11 cellular contexts compared by ENCODE assay signal in genomic region chr22:38271101-38271500, GRCh38. TPM values are rescaled to one million over a fixed set of nuclear protein-coding genes. Genes with fewer than 3 reads are reported as not detected.
A peak's percentile ranks its signal among the peaks of the same experiment; 100 is the strongest.
DNase-seq lines count a peak whose midpoint lies in the region; ATAC-seq, FAIRE-seq and TF ChIP-seq lines count a peak whose summit lies in the region.
"Had no signal": no experiment of that assay in that cellular context is flagged by ENCODE, and none has a peak within 500 bp of the region (broad histone marks: within the 10 kb centered on the region; RNA-seq: fewer than 3 reads in every experiment).

No MANE protein-coding gene starts in this region.

- TF ChIP-seq POLR2A in HepG2 (IDR thresholded peaks at IDR 0.05; ENCODE audit: insufficient read depth in 1 of 2, low read depth in 2 of 2, low read length in 2 of 2) (no peak), right lobe of liver (IDR thresholded peaks at IDR 0.05) (no peak), breast epithelium (IDR thresholded peaks at IDR 0.05) (no peak)

- no peak overlapping the region for H3K9ac ChIP-seq in HepG2 (ENCODE audit: insufficient read depth, low read depth, low read length)

- H3K4me3 Mint-ChIP-seq in naive B cell: peak overlapping the region in 6 of 8 donors; percentile 36 to 95 (median 90)

- WGBS in HepG2 (ENCODE audit: low lambda C conversion rate): 88% methylated on average over 5 of the region's 7 CpGs
- 48% methylated on average over 5 of the region's 7 CpGs for WGBS in right lobe of liver (ENCODE audit: insufficient coverage, low coverage, low lambda C conversion rate, missing lambda C conversion rate)

- in situ Hi-C loops in HepG2 (cut with HindIII; ENCODE audit: extremely low pct_ligation_motif_present, low pct_unique_long_range_greater_than_20kb): no loop called here

- FAIRE-seq in HepG2 (lab: Jason Lieb, UNC): no peak

- CTCF ChIA-PET in HepG2 (lab: Yijun Ruan, JAX; ENCODE audit: low intra/inter-chr PET ratio, low total read pairs): no interaction called here

- H3K27ac Mint-ChIP-seq in naive B cell: no peak overlapping the region
- H3K27ac Mint-ChIP-seq: T-helper 2 cell treated with Interferon-gamma antibody and Interleukin-4, amounts not matched to agents 5 μg/mL and 100 μg/mL, for 36 hours had no signal

- peaks cover 31 to 47% (median 45%) of the 10 kb centered on the region in 3 donors for H3K4me1 Mint-ChIP-seq in naive B cell

- H3K9me3 Mint-ChIP-seq in naive B cell: no peaks in the 10 kb centered on the region
- H3K9me3 Mint-ChIP-seq: T-helper 2 cell treated with Interferon-gamma antibody and Interleukin-4, amounts not matched to agents 5 μg/mL and 100 μg/mL, for 36 hours had no signal

- intact Hi-C loops in HepG2 (cut with micrococcal nuclease; ENCODE audit: unreplicated experiment) (no loop called here), right lobe of liver (cut with DNase I) (no loop called here), breast epithelium (cut with DNase I; ENCODE audit: low total_unique reads) (no loop called here)

- POLR2A ChIA-PET in HepG2 (lab: Yijun Ruan, JAX): interaction anchor here (1.6 kb wide), 1 partner anchor 12 kb away, joined by 3 read pairs; no protein-coding TSS in a partner anchor

- H3K27ac ChIP-seq in HepG2 (ENCODE audit: extremely low read length, insufficient read depth, low read length) (no peak overlapping the region), right lobe of liver (no peak overlapping the region), breast epithelium (peak overlapping the region; percentile 16 to 88)

- H3K36me3 ChIP-seq in HepG2 (replicated peaks in 1 of 2; ENCODE audit: control insufficient read depth in 1 of 2, insufficient read depth in 2 of 2, low read length in 2 of 2): peaks cover 2 to 4% of the 10 kb centered on the region in 2 experiments; a peak in 1 of 5 replicates
- H3K36me3 ChIP-seq in right lobe of liver: no peaks in the 10 kb centered on the region
- H3K36me3 ChIP-seq in breast epithelium: no peaks in the 10 kb centered on the region

- BruUV-seq in HepG2 (replicated peaks; lab: Mats Ljungman, UMichigan): TSS peak; percentile 56

- peaks cover 64% of the 10 kb centered on the region for H3K4me1 ChIP-seq in HepG2 (ENCODE audit: insufficient read depth, low read length)
- peaks cover 0 to 8% (median 0%) of the 10 kb centered on the region in 4 donors for H3K4me1 ChIP-seq in right lobe of liver
- H3K4me1 ChIP-seq in breast epithelium: peaks cover 7 to 17% of the 10 kb centered on the region in 2 donors

- no peaks in the 10 kb centered on the region for H3K27me3 Mint-ChIP-seq in naive B cell

- H3K4me2 ChIP-seq in HepG2 (ENCODE audit: low read depth, low read length): no peak overlapping the region

- peaks cover 0 to 4% of the 10 kb centered on the region in 2 experiments; a peak in 3 of 5 replicates for H3K27me3 ChIP-seq in HepG2 (ENCODE audit: control insufficient read depth in 1 of 2, insufficient read depth in 2 of 2, low read length in 2 of 2)
- no peaks in the 10 kb centered on the region for H3K27me3 ChIP-seq in right lobe of liver
- H3K27me3 ChIP-seq in breast epithelium: no peaks in the 10 kb centered on the region

- TF ChIP-seq EP300 in HepG2 (IDR thresholded peaks at IDR 0.05; ENCODE audit: low read depth in 2 of 2, low read length in 2 of 2): no peak
- TF ChIP-seq EP300 in HepG2 (CRISPR knock-in tag; IDR thresholded peaks at IDR 0.05; ENCODE audit: borderline replicate concordance): no peak

- no peak for TF ChIP-seq RAD21 in HepG2 (CRISPR knock-in tag; IDR thresholded peaks at IDR 0.05)

- no peaks in the 10 kb centered on the region for H3K9me3 ChIP-seq in HepG2 (ENCODE audit: low read length)
- H3K9me3 ChIP-seq in right lobe of liver: no peaks in the 10 kb centered on the region
- no peaks in the 10 kb centered on the region for H3K9me3 ChIP-seq in breast epithelium

- H3K4me3 ChIP-seq in HepG2 (replicated peaks in 1 of 3; ENCODE audit: insufficient read depth in 1 of 3, low read depth in 2 of 3, low read length in 3 of 3) (peak overlapping the region in 1 of 3 experiments; percentile 96; a peak in 1 of 6 replicates), right lobe of liver (no peak overlapping the region), breast epithelium (peak overlapping the region in 2 of 3 donors; percentile 96 to 97)

- DNase-seq in HepG2 (ENCODE audit: low spot score) (no peak), right lobe of liver (no peak), breast epithelium (ENCODE audit: low spot score in 2 of 2) (no peak), naive B cell (no peak), HPDE6-E6E7 (ENCODE audit: extremely low spot score) (no peak), cerebellar nuclear complex (lab: John Stamatoyannopoulos, UW) (no peak)
- DNase-seq: DMS153, NCI-H2107 had no signal

- H2AFZ ChIP-seq in HepG2 (ENCODE audit: low read length): no peak overlapping the region

- no peak for TF ChIP-seq CTCF in HepG2 (CRISPR knock-in tag; IDR thresholded peaks at IDR 0.05)
- no peak for TF ChIP-seq CTCF in right lobe of liver (IDR thresholded peaks at IDR 0.05)
- no peak for TF ChIP-seq CTCF in breast epithelium (IDR thresholded peaks at IDR 0.05)

- ATAC-seq in HepG2 (no peak), right lobe of liver (no peak), naive B cell (ENCODE audit: low read depth in 2 of 2) (no peak), HG03378 (IDR thresholded peaks at IDR 0.05; ENCODE audit: unreplicated experiment) (no peak), HG02981 (IDR thresholded peaks at IDR 0.05; ENCODE audit: unreplicated experiment) (no peak)

- peaks cover 10% of the 10 kb centered on the region; the same call in 1 of the 2 replicates for H4K20me1 ChIP-seq in HepG2 (ENCODE audit: insufficient read depth, low read length)

- no peaks in the 10 kb centered on the region for H3K36me3 Mint-ChIP-seq in naive B cell

- peaks cover 53% of the 10 kb centered on the region for H3K79me2 ChIP-seq in HepG2 (ENCODE audit: insufficient read depth, low read length)

TF ChIP-seq in HepG2, 621 proteins besides CTCF, POLR2A, EP300 and RAD21 (continues in another document):
- TF ChIP-seq FOXA3 (CRISPR knock-in tag; IDR thresholded peaks at IDR 0.05): no peak
- TF ChIP-seq ZNF629 (CRISPR knock-in tag; conservative IDR thresholded peaks at IDR 0.05): peak; percentile 70

RNA-seq across cellular contexts. Expression of gene TMEM184B, which starts 1.7 kb away (rescaled TPM):
- 11.8 and 15.9 TPM in 2 replicates for total RNA-seq in HepG2 (2016; rRNA removed; fragmentation: Illumina TruSeq; extraction: Trizol)
- total RNA-seq in HepG2 (2016; cell fraction: cytosol; rRNA removed; fragmentation: Illumina TruSeq; extraction: Trizol; ENCODE audit: low read depth): 12.8 and 13.5 TPM in 2 replicates
- total RNA-seq in HepG2 (2016; cell fraction: insoluble cytoplasmic fraction; rRNA removed; fragmentation: Illumina TruSeq; extraction: Trizol): 10.2 and 15.3 TPM in 2 replicates
- total RNA-seq in HepG2 (2016; cell fraction: membrane; rRNA removed; fragmentation: Illumina TruSeq; extraction: Trizol): 32.8 and 33.3 TPM in 2 replicates
- 12.9 and 16.5 TPM in 2 replicates for total RNA-seq in HepG2 (2016; cell fraction: nucleus; rRNA removed; fragmentation: Illumina TruSeq; extraction: Trizol)
- 16.0 and 16.4 TPM in 2 replicates for polyA plus RNA-seq in HepG2 (2011; rRNA removed)
- polyA plus RNA-seq in HepG2 (2011; cell fraction: cytosol; rRNA removed): 13.7 and 14.0 TPM in 2 replicates
- 33.2 and 36.0 TPM in 2 replicates for polyA plus RNA-seq in HepG2 (2011; cell fraction: nucleus; rRNA removed)
- polyA plus RNA-seq in HepG2 (2012): 18.5 and 26.5 TPM in 2 replicates
- polyA plus RNA-seq in HepG2 (2016; cell fraction: cytosol; fragmentation: Illumina TruSeq; extraction: Trizol; ENCODE audit: low read depth): 13.7 and 14.5 TPM in 2 replicates
- polyA plus RNA-seq in HepG2 (2016; cell fraction: insoluble cytoplasmic fraction; fragmentation: Illumina TruSeq; extraction: Trizol; ENCODE audit: low read depth): 14.5 and 19.7 TPM in 2 replicates
- polyA plus RNA-seq in HepG2 (2016; cell fraction: membrane; fragmentation: Illumina TruSeq; extraction: Trizol; ENCODE audit: low read depth): 34.1 and 39.3 TPM in 2 replicates
- polyA plus RNA-seq in HepG2 (2016; cell fraction: nucleus; fragmentation: Illumina TruSeq; extraction: Trizol; ENCODE audit: insufficient read depth, low read depth): 38.4 and 41.0 TPM in 2 replicates
- polyA minus RNA-seq in HepG2 (2011; rRNA and poly(A)+ RNA removed; ENCODE audit: low replicate concordance): 21.0 and 37.7 TPM in 2 replicates
- polyA minus RNA-seq in HepG2 (2011; cell fraction: cytosol; rRNA and poly(A)+ RNA removed): 18.8 and 20.9 TPM in 2 replicates
- polyA minus RNA-seq in HepG2 (2011; cell fraction: nucleus; rRNA and poly(A)+ RNA removed): 8.7 and 10.9 TPM in 2 replicates
- 10 to 100 TPM in 5 of 6 experiments, 1 to 10 TPM in 1; 7.9 to 42.6 (median 16.9) TPM for total RNA-seq in right lobe of liver
- 10 to 100 TPM; 30.6 to 49.5 (median 42.4) TPM for total RNA-seq in breast epithelium
- polyA plus RNA-seq in naive B cell (ENCODE audit: low read depth in 6 of 6): 1 to 10 TPM in 5 of 6 donors, not detected in 1; 1.8 to 5.9 (median 4.1) TPM

RNA-seq across cellular contexts. Expression of gene CSNK1E, which starts 46.1 kb away (rescaled TPM):
- total RNA-seq in HepG2 (2016; rRNA removed; fragmentation: Illumina TruSeq; extraction: Trizol) (19.8 and 34.7 TPM in 2 replicates), right lobe of liver (10 to 100 TPM; 19.9 to 41.8 (median 27.4) TPM), breast epithelium (100 to 1,000 TPM in 2 of 3 donors, 10 to 100 TPM in 1; 83.0 to 147 (median 117) TPM)
- total RNA-seq in HepG2 (2016; cell fraction: cytosol; rRNA removed; fragmentation: Illumina TruSeq; extraction: Trizol; ENCODE audit: low read depth): 34.0 and 36.2 TPM in 2 replicates
- 18.0 and 33.5 TPM in 2 replicates for total RNA-seq in HepG2 (2016; cell fraction: insoluble cytoplasmic fraction; rRNA removed; fragmentation: Illumina TruSeq; extraction: Trizol)
- total RNA-seq in HepG2 (2016; cell fraction: membrane; rRNA removed; fragmentation: Illumina TruSeq; extraction: Trizol): 53.9 and 59.1 TPM in 2 replicates
- total RNA-seq in HepG2 (2016; cell fraction: nucleus; rRNA removed; fragmentation: Illumina TruSeq; extraction: Trizol): 30.6 and 34.3 TPM in 2 replicates
- polyA plus RNA-seq in HepG2 (2011; rRNA removed) (129 and 152 TPM in 2 replicates), naive B cell (ENCODE audit: low read depth in 6 of 6) (10 to 100 TPM in 3 of 6 donors, 1 to 10 TPM in 3; 5.8 to 19.6 (median 10.0) TPM)
- polyA plus RNA-seq in HepG2 (2011; cell fraction: cytosol; rRNA removed): 93.4 and 108 TPM in 2 replicates
- 285 and 291 TPM in 2 replicates for polyA plus RNA-seq in HepG2 (2011; cell fraction: nucleus; rRNA removed)
- 60.9 and 83.8 TPM in 2 replicates for polyA plus RNA-seq in HepG2 (2012)
- polyA plus RNA-seq in HepG2 (2016; cell fraction: cytosol; fragmentation: Illumina TruSeq; extraction: Trizol; ENCODE audit: low read depth): 40.2 and 42.9 TPM in 2 replicates
- polyA plus RNA-seq in HepG2 (2016; cell fraction: insoluble cytoplasmic fraction; fragmentation: Illumina TruSeq; extraction: Trizol; ENCODE audit: low read depth): 27.5 and 37.1 TPM in 2 replicates
- 58.9 and 59.0 TPM in 2 replicates for polyA plus RNA-seq in HepG2 (2016; cell fraction: membrane; fragmentation: Illumina TruSeq; extraction: Trizol; ENCODE audit: low read depth)
- 67.4 and 77.3 TPM in 2 replicates for polyA plus RNA-seq in HepG2 (2016; cell fraction: nucleus; fragmentation: Illumina TruSeq; extraction: Trizol; ENCODE audit: insufficient read depth, low read depth)
- polyA minus RNA-seq in HepG2 (2011; rRNA and poly(A)+ RNA removed; ENCODE audit: low replicate concordance): 116 and 242 TPM in 2 replicates
- 54.0 and 54.3 TPM in 2 replicates for polyA minus RNA-seq in HepG2 (2011; cell fraction: cytosol; rRNA and poly(A)+ RNA removed)
- 69.5 and 90.5 TPM in 2 replicates for polyA minus RNA-seq in HepG2 (2011; cell fraction: nucleus; rRNA and poly(A)+ RNA removed)

Comparison
In these comparisons a context has a peak if more than half of its experiments do, and no peak if none do; other contexts are left out.
1. H3K27ac ChIP-seq: peak in breast epithelium (2 of 2); none in HepG2 (single experiment) and right lobe of liver (0 of 3).
2. H3K4me3 ChIP-seq: peak in breast epithelium (2 of 3); none in right lobe of liver (0 of 3).